1 cellular context compared by ENCODE assay signal in genomic region chr1:99969260-99969728, GRCh38.
TF ChIP-seq lines count a peak whose summit lies in the region.

No MANE protein-coding gene starts in this region.

TF ChIP-seq in WTC11, 78 proteins besides CTCF, POLR2A, EP300 and RAD21 (continued from another document):
- TF ChIP-seq ERG (CRISPR knock-in tag; IDR thresholded peaks at IDR 0.05) (no peak), IRF2 (CRISPR knock-in tag; IDR thresholded peaks at IDR 0.05; ENCODE audit: borderline replicate concordance, low read depth) (no peak), ATF1 (CRISPR knock-in tag; IDR thresholded peaks at IDR 0.05) (no peak), MYBL2 (CRISPR knock-in tag; IDR thresholded peaks at IDR 0.05) (no peak), GABPB1 (CRISPR knock-in tag; IDR thresholded peaks at IDR 0.05) (no peak), ZNF396 (CRISPR knock-in tag; IDR thresholded peaks at IDR 0.05; ENCODE audit: borderline replicate concordance) (no peak), NR1H2 (CRISPR knock-in tag; IDR thresholded peaks at IDR 0.05) (no peak)
- TF ChIP-seq, protein P1, sequence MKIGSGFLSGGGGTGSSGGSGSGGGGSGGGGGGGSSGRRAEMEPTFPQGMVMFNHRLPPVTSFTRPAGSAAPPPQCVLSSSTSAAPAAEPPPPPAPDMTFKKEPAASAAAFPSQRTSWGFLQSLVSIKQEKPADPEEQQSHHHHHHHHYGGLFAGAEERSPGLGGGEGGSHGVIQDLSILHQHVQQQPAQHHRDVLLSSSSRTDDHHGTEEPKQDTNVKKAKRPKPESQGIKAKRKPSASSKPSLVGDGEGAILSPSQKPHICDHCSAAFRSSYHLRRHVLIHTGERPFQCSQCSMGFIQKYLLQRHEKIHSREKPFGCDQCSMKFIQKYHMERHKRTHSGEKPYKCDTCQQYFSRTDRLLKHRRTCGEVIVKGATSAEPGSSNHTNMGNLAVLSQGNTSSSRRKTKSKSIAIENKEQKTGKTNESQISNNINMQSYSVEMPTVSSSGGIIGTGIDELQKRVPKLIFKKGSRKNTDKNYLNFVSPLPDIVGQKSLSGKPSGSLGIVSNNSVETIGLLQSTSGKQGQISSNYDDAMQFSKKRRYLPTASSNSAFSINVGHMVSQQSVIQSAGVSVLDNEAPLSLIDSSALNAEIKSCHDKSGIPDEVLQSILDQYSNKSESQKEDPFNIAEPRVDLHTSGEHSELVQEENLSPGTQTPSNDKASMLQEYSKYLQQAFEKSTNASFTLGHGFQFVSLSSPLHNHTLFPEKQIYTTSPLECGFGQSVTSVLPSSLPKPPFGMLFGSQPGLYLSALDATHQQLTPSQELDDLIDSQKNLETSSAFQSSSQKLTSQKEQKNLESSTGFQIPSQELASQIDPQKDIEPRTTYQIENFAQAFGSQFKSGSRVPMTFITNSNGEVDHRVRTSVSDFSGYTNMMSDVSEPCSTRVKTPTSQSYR (CRISPR knock-in tag; IDR thresholded peaks at IDR 0.05) = no peak
- TF ChIP-seq, protein P2, sequence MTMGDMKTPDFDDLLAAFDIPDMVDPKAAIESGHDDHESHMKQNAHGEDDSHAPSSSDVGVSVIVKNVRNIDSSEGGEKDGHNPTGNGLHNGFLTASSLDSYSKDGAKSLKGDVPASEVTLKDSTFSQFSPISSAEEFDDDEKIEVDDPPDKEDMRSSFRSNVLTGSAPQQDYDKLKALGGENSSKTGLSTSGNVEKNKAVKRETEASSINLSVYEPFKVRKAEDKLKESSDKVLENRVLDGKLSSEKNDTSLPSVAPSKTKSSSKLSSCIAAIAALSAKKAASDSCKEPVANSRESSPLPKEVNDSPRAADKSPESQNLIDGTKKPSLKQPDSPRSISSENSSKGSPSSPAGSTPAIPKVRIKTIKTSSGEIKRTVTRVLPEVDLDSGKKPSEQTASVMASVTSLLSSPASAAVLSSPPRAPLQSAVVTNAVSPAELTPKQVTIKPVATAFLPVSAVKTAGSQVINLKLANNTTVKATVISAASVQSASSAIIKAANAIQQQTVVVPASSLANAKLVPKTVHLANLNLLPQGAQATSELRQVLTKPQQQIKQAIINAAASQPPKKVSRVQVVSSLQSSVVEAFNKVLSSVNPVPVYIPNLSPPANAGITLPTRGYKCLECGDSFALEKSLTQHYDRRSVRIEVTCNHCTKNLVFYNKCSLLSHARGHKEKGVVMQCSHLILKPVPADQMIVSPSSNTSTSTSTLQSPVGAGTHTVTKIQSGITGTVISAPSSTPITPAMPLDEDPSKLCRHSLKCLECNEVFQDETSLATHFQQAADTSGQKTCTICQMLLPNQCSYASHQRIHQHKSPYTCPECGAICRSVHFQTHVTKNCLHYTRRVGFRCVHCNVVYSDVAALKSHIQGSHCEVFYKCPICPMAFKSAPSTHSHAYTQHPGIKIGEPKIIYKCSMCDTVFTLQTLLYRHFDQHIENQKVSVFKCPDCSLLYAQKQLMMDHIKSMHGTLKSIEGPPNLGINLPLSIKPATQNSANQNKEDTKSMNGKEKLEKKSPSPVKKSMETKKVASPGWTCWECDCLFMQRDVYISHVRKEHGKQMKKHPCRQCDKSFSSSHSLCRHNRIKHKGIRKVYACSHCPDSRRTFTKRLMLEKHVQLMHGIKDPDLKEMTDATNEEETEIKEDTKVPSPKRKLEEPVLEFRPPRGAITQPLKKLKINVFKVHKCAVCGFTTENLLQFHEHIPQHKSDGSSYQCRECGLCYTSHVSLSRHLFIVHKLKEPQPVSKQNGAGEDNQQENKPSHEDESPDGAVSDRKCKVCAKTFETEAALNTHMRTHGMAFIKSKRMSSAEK (CRISPR knock-in tag; IDR thresholded peaks at IDR 0.05; ENCODE audit: borderline replicate concordance) = no peak
- TF ChIP-seq, protein P3, sequence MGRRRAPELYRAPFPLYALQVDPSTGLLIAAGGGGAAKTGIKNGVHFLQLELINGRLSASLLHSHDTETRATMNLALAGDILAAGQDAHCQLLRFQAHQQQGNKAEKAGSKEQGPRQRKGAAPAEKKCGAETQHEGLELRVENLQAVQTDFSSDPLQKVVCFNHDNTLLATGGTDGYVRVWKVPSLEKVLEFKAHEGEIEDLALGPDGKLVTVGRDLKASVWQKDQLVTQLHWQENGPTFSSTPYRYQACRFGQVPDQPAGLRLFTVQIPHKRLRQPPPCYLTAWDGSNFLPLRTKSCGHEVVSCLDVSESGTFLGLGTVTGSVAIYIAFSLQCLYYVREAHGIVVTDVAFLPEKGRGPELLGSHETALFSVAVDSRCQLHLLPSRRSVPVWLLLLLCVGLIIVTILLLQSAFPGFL (CRISPR knock-in tag; IDR thresholded peaks at IDR 0.05; ENCODE audit: borderline replicate concordance) = no peak
